In the genomic region with DNA sequence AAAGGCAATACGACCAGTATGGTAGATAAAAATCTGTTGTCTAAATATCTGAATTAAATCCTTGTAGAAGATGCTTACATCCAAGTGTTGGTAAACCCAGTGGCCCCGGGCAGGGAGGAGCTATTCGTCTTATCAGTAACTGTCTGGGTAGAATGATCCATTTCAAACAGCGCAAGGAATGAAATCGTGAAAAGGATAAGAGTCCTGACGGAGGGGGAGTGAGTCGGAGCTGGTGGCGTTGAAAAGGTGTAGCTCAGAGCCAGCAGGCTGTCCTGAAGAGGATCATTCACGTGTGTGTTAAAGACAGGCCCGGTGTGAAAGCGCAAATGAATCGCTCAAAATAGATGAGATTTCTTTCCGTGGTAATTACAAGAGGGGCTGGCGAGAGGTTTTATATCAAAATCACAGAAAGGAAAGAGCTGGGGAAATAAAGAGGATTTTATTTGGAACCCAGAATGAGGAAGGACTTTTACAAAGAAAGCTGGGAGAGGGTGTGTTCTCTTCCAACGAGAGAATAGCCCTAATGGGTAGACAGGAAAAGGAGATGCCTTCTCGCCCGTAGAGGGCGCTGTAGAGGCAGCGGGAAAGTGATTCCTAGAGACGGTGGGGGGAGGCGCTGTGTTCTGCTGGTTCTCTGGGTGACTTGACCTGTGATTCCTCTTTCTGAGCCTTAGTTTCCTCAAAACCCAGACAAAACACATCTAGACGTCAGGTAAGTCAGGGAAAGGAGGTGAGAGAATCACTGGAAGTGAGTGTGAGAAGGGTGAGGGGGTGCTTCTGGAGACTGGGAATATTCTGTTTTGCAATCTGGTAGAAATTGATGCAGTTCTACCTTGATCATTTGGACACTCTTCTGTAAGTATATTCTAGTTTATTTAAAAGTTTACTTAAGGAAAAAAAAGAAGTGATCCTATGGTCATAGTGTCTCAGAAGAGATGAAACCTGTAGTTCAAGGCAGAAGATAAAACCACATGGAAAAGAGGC, we compare ENCODE assay signal across 10 cellular contexts. TPM values are rescaled to one million over a fixed set of nuclear protein-coding genes. Genes with fewer than 3 reads are reported as not detected.
DNase-seq lines count a peak whose midpoint lies in the region; ATAC-seq and TF ChIP-seq lines count a peak whose summit lies in the region.
"Had no signal": no experiment of that assay in that cellular context is flagged by ENCODE, and none has a peak within 500 bp of the region (broad histone marks: within the 10 kb centered on the region; RNA-seq: fewer than 3 reads in every experiment).

No MANE protein-coding gene starts in this region.

- DNase-seq in SIG-M5 treated with dmso at 0.1 percent for 504 hours (lab: John Stamatoyannopoulos, UW; ENCODE audit: unreplicated experiment) (peak; percentile 11), SIG-M5 (lab: John Stamatoyannopoulos, UW) (no peak), HuH-7 (ENCODE audit: low spot score) (peak; percentile 34), body of pancreas (peak; percentile 19 to 69 (median 62)), neural crest cell (ENCODE audit: low read depth, low spot score) (peak; percentile 50), omental fat pad (ENCODE audit: low spot score) (no peak)

- H3K27me3 ChIP-seq in body of pancreas, result no peaks in the 10 kb centered on the region

- intact Hi-C loops in body of pancreas (cut with DNase I), result no loop called here

- peaks cover 6% of the 10 kb centered on the region for H3K36me3 Mint-ChIP-seq in neural crest cell (ENCODE audit: low read depth)

- WGBS in body of pancreas, 2 donors, result 18 to 20% methylated on average over 22 of the region's 22 CpGs

- peaks cover 48% of the 10 kb centered on the region for H3K4me1 Mint-ChIP-seq in neural crest cell
- H3K4me1 Mint-ChIP-seq: B cell had no signal

- ATAC-seq in body of pancreas (peak; percentile 40), GM18907 (IDR thresholded peaks at IDR 0.05; ENCODE audit: unreplicated experiment) (no peak), GM21515 (IDR thresholded peaks at IDR 0.05; ENCODE audit: unreplicated experiment) (no peak), omental fat pad (ENCODE audit: low FRiP score) (no peak)
- ATAC-seq: gastroesophageal sphincter had no signal

- H3K4me1 ChIP-seq in body of pancreas, result no peaks in the 10 kb centered on the region
- H3K4me1 ChIP-seq: gastroesophageal sphincter had no signal

- no peak overlapping the region for H3K27ac Mint-ChIP-seq in neural crest cell (ENCODE audit: unreplicated experiment)
- H3K27ac Mint-ChIP-seq: B cell had no signal

- TF ChIP-seq POLR2A in body of pancreas (IDR thresholded peaks at IDR 0.05), result no peak

- H3K36me3 ChIP-seq in body of pancreas (replicated peaks in 1 of 2; ENCODE audit: insufficient read depth in 1 of 2, low read depth in 2 of 2), result no peaks in the 10 kb centered on the region
- H3K36me3 ChIP-seq: gastroesophageal sphincter had no signal

- no peak overlapping the region for H3K27ac ChIP-seq in body of pancreas
- H3K27ac ChIP-seq: gastroesophageal sphincter had no signal

- H3K9me3 Mint-ChIP-seq in neural crest cell, result peaks cover 11% of the 10 kb centered on the region

- peaks cover 3% of the 10 kb centered on the region for H3K27me3 Mint-ChIP-seq in neural crest cell (ENCODE audit: low read depth)

- H3K9me3 ChIP-seq in body of pancreas, result no peaks in the 10 kb centered on the region

- peak in 6 of 7 experiments; percentile 33 to 70 (median 56) for TF ChIP-seq CTCF in body of pancreas (IDR thresholded peaks at IDR 0.05)
- TF ChIP-seq CTCF in neural crest cell (conservative IDR thresholded peaks at IDR 0.05), result peak; percentile 71
- no peak for TF ChIP-seq CTCF in omental fat pad (IDR thresholded peaks at IDR 0.05)

- H3K4me3 ChIP-seq in body of pancreas, result no peak overlapping the region
- H3K4me3 ChIP-seq: gastroesophageal sphincter had no signal

- no peak overlapping the region for H3K4me3 Mint-ChIP-seq in neural crest cell
- H3K4me3 Mint-ChIP-seq: B cell had no signal

RNA-seq across cellular contexts. Expression of a gene that starts 39.3 kb away (rescaled TPM):
- total RNA-seq in body of pancreas, result not detected
- 9.1 and 10.8 TPM in 2 replicates for total RNA-seq in neural crest cell
- total RNA-seq in omental fat pad, result not detected
- total RNA-seq: B cell had no signal

Comparison
In these comparisons a context has a peak if more than half of its experiments do, and no peak if none do; other contexts are left out.
1. DNase-seq: peak in SIG-M5 treated with dmso at 0.1 percent for 504 hours (single experiment), HuH-7 (single experiment), body of pancreas (4 of 4) and neural crest cell (single experiment); none in SIG-M5 (single experiment) and omental fat pad (single experiment).
2. CTCF ChIP-seq: peak in body of pancreas (6 of 7) and neural crest cell (single experiment); none in omental fat pad (0 of 3).
3. RNA of a gene that starts 39.3 kb away (total RNA-seq): 9.1 to 10.8 TPM in neural crest cell; not detected in body of pancreas and not detected in omental fat pad; every median in the first group is over 10 times any median in the second.